1 cellular context compared by ENCODE assay signal in genomic region chr10:70540789-70541360, GRCh38.
TF ChIP-seq lines count a peak whose summit lies in the region.

No MANE protein-coding gene starts in this region.

TF ChIP-seq in GM23338, 12 proteins besides CTCF, POLR2A, EP300 and RAD21 (continued from another document):
- TF ChIP-seq ZNF462 (CRISPR knock-in tag; IDR thresholded peaks at IDR 0.05) (no peak), REST (IDR thresholded peaks at IDR 0.05; ENCODE audit: unreplicated experiment) (no peak), POLR2AphosphoS5 (IDR thresholded peaks at IDR 0.05; ENCODE audit: low read depth) (no peak), EZH2 (IDR thresholded peaks at IDR 0.05; ENCODE audit: low read depth, unreplicated experiment) (no peak), ZNF331 (CRISPR knock-in tag; IDR thresholded peaks at IDR 0.05; ENCODE audit: low read depth) (no peak), EZH2phosphoT487 (IDR thresholded peaks at IDR 0.05; ENCODE audit: unreplicated experiment) (no peak), STAT1 (IDR thresholded peaks at IDR 0.05; ENCODE audit: unreplicated experiment) (no peak), ZNF114 (CRISPR knock-in tag; IDR thresholded peaks at IDR 0.05) (no peak), NANOG (IDR thresholded peaks at IDR 0.05; ENCODE audit: borderline replicate concordance) (no peak), CREB1 (CRISPR knock-in tag; IDR thresholded peaks at IDR 0.05; ENCODE audit: low read depth) (no peak), ETS1 (IDR thresholded peaks at IDR 0.05) (no peak)
TF ChIP-seq in GM23338: peak in this region for 0.
